In genomic region chr6:106765496-106765895, GRCh38 we compare ENCODE assay signal across 22 cellular contexts.
"Had no signal": no experiment of that assay in that cellular context is flagged by ENCODE, and none has a peak within 500 bp of the region (broad histone marks: within the 10 kb centered on the region; RNA-seq: fewer than 3 reads in every experiment).

No MANE protein-coding gene starts in this region.

- H3K27me3 ChIP-seq: ascending aorta had no signal

- DNase-seq: activated B cell treated with CpG ODN at 0.5 μM for 24 hours; activated CD4-positive, alpha-beta T cell treated with anti-CD3 and anti-CD28 coated beads for 1 hour; activated CD4-positive, alpha-beta T cell treated with anti-CD3 and anti-CD28 coated beads, Interleukin-2, amount 10 ng/mL, durations not matched to agents 24 days and 14 days; activated CD4-positive, alpha-beta T cell treated with anti-CD3 and anti-CD28 coated beads, Interleukin-2, amount 50 U/mL, for 48 hours; activated CD8-positive, alpha-beta memory T cell treated with anti-CD3 and anti-CD28 coated beads, Interleukin-2, amount 10 ng/mL, durations not matched to agents 7 days and 5 days; activated effector memory CD4-positive, alpha-beta T cell treated with anti-CD3 and anti-CD28 coated beads, Interleukin-2, amount 50 U/mL, for 16 hours; activated naive CD4-positive, alpha-beta T cell treated with Interleukin-2 at 50 U/mL for 16 hours; activated naive CD8-positive, alpha-beta T cell treated with anti-CD3 and anti-CD28 coated beads, Interleukin-2, amount 50 U/mL, for 24 hours; activated T-cell treated with anti-CD3 and anti-CD28 coated beads, Interleukin-2, amount 50 U/mL, for 24 hours; amniotic stem cell; MM.1S; NCI-H1105 treated with DMSO at 0.1 percent for 48 hours; NCI-H1436 treated with DMSO at 0.1 percent for 48 hours; NCI-H187; NCI-H2081; NCI-H510A treated with DMSO at 0.1 percent for 48 hours; NCI-H69; SIG-M5; T-helper 17 cell; T-helper 9 cell had no signal

- H3K27ac ChIP-seq: ascending aorta had no signal

- H3K4me3 ChIP-seq: ascending aorta had no signal

- ATAC-seq: activated CD8-positive, alpha-beta memory T cell treated with anti-CD3 and anti-CD28 coated beads, Interleukin-2, amount 10 ng/mL, durations not matched to agents 7 days and 5 days; activated naive CD4-positive, alpha-beta T cell treated with anti-CD3 and anti-CD28 coated beads, Interleukin-2, amount 50 U/mL, for 72 hours; activated naive CD8-positive, alpha-beta T cell treated with anti-CD3 and anti-CD28 coated beads, Interleukin-2, amount 50 U/mL, for 24 hours; T-helper 17 cell had no signal

- H3K9me3 ChIP-seq: ascending aorta had no signal

- H3K4me1 ChIP-seq: ascending aorta had no signal

- H3K36me3 ChIP-seq: ascending aorta had no signal
